ENCODE assay signal across 15 cellular contexts in the genomic region with DNA sequence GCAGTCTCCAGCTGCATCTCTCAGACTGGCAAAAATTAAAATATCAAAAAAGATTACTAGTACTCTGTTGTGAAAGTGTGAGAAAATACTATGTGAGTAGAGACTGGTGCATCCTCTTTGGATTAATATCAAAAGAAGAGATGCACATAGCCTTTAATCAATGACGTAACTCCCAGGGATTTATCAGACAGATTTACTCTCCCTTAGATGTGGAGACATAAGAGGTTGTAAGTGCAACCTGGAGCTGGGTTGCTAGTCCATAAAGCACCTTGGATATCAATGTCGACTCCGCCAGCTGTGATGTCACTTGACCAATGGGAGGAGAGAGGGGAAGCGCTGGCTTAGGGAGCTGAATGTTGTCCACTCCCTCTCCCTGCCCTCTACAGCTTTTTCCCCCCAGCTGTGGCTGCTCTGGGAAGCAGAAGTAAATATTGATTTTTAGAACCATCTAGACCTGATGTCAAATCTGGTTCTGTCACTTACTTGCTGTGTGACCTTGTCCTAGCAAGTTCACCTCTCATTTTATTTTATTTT. TPM values are rescaled to one million over a fixed set of nuclear protein-coding genes. Genes with fewer than 3 reads are reported as not detected.
A peak's percentile ranks its signal among the peaks of the same experiment; 100 is the strongest.
DNase-seq lines count a peak whose midpoint lies in the region; ATAC-seq and TF ChIP-seq lines count a peak whose summit lies in the region.
"Had no signal": no experiment of that assay in that cellular context is flagged by ENCODE, and none has a peak within 500 bp of the region (broad histone marks: within the 10 kb centered on the region; RNA-seq: fewer than 3 reads in every experiment).

No MANE protein-coding gene starts in this region.

- H3K4me3 Mint-ChIP-seq in HFFc6 (peak overlapping the region; percentile 31; the same call in 1 of the 2 replicates), mesothelial cell of epicardium (no peak overlapping the region)
- peak overlapping the region; percentile 9 for H3K4me3 Mint-ChIP-seq in activated CD4-positive, alpha-beta memory T cell treated with anti-CD3 and anti-CD28 coated beads for 36 hours

- H3K9me3 Mint-ChIP-seq in HFFc6 (no peaks in the 10 kb centered on the region), mesothelial cell of epicardium (no peaks in the 10 kb centered on the region)
- H3K9me3 Mint-ChIP-seq in activated CD4-positive, alpha-beta memory T cell treated with anti-CD3 and anti-CD28 coated beads for 36 hours, result no peaks in the 10 kb centered on the region

- H3K27ac Mint-ChIP-seq in HFFc6 (no peak overlapping the region), mesothelial cell of epicardium (peak overlapping the region; percentile 50)
- H3K27ac Mint-ChIP-seq in activated CD4-positive, alpha-beta memory T cell treated with anti-CD3 and anti-CD28 coated beads for 36 hours, result peak overlapping the region; percentile 46

- TF ChIP-seq CTCF in HFFc6 (IDR thresholded peaks at IDR 0.05) (no peak), mesothelial cell of epicardium (IDR thresholded peaks at IDR 0.05; ENCODE audit: unreplicated experiment) (no peak)

- intact Hi-C loops in activated CD4-positive, alpha-beta memory T cell treated with anti-CD3 and anti-CD28 coated beads for 36 hours (cut with micrococcal nuclease), result loop anchor here (1.0 to 5.0 kb wide), 4 partner anchors 35 to 142 kb away; partner anchors contain the start of genes SPTY2D1 and TSG101

- H3K36me3 Mint-ChIP-seq in HFFc6 (ENCODE audit: low read depth) (no peaks in the 10 kb centered on the region), mesothelial cell of epicardium (no peaks in the 10 kb centered on the region)
- no peaks in the 10 kb centered on the region for H3K36me3 Mint-ChIP-seq in activated CD4-positive, alpha-beta memory T cell treated with anti-CD3 and anti-CD28 coated beads for 36 hours

- DNase-seq in NCI-H524 (lab: John Stamatoyannopoulos, UW) (peak; percentile 2 to 36), NCI-H524 treated with DMSO at 0.1 percent for 48 hours (lab: John Stamatoyannopoulos, UW) (no peak), HFFc6 (no peak), mesothelial cell of epicardium (ENCODE audit: low spot score in 2 of 2, unreplicated experiment in 2 of 2) (no peak), NCI-H187 (lab: John Stamatoyannopoulos, UW) (no peak)
- DNase-seq in activated CD4-positive, alpha-beta memory T cell treated with anti-CD3 and anti-CD28 coated beads for 36 hours, result no peak
- no peak for DNase-seq in effector CD4-positive, alpha-beta T cell
- DNase-seq: gastrocnemius medialis, midbrain, NCI-H1436 had no signal

- no peak for ATAC-seq in GM21381 (IDR thresholded peaks at IDR 0.05; ENCODE audit: unreplicated experiment)
- ATAC-seq: gastrocnemius medialis had no signal

- POLR2A ChIA-PET in activated CD4-positive, alpha-beta memory T cell treated with anti-CD3 and anti-CD28 coated beads for 36 hours (lab: Charles Lee), result interaction anchor here (0.7 to 2.2 kb wide), 2 partner anchors 29 to 36 kb away, joined by 3 to 6 read pairs; partner anchors contain the start of gene SPTY2D1

- H3K27me3 Mint-ChIP-seq in HFFc6 (ENCODE audit: insufficient read depth), result peaks cover 8% of the 10 kb centered on the region
- no peaks in the 10 kb centered on the region for H3K27me3 Mint-ChIP-seq in activated CD4-positive, alpha-beta memory T cell treated with anti-CD3 and anti-CD28 coated beads for 36 hours
- peaks cover 7% of the 10 kb centered on the region for H3K27me3 Mint-ChIP-seq in mesothelial cell of epicardium (ENCODE audit: low read depth)

- CTCF ChIA-PET in activated CD4-positive, alpha-beta memory T cell treated with anti-CD3 and anti-CD28 coated beads for 36 hours (lab: Charles Lee), result interaction anchor here (0.6 to 1.2 kb wide), 2 partner anchors 52 to 136 kb away, joined by 3 to 6 read pairs; no protein-coding TSS in a partner anchor

- H3K4me1 Mint-ChIP-seq in HFFc6 (ENCODE audit: low read depth) (peaks cover 17% of the 10 kb centered on the region), mesothelial cell of epicardium (peaks cover 14% of the 10 kb centered on the region)
- H3K4me1 Mint-ChIP-seq in activated CD4-positive, alpha-beta memory T cell treated with anti-CD3 and anti-CD28 coated beads for 36 hours (ENCODE audit: low read depth), result peaks cover 54% of the 10 kb centered on the region

RNA-seq across cellular contexts. Expression of gene TMEM86A, which starts 28.9 kb away (rescaled TPM):
- under 1 TPM; 0.23 to 0.61 (median 0.41) TPM for total RNA-seq in HFFc6 (2021; fragmentation: NEBNext Ultra II Directional; extraction: Animal tissue kit (Norgen Biotek cat#: 25700))
- under 1 TPM; 0.50 to 0.65 TPM for total RNA-seq in activated CD4-positive, alpha-beta memory T cell treated with anti-CD3 and anti-CD28 coated beads for 36 hours
- total RNA-seq in mesothelial cell of epicardium, result 6.6 to 7.9 TPM (median 7.4 TPM) in 3 replicates

RNA-seq across cellular contexts. Expression of gene SPTY2D1, which starts 35.6 kb away (rescaled TPM):
- 10 to 100 TPM; 25.9 to 29.8 (median 28.1) TPM for total RNA-seq in HFFc6 (2021; fragmentation: NEBNext Ultra II Directional; extraction: Animal tissue kit (Norgen Biotek cat#: 25700))
- total RNA-seq in activated CD4-positive, alpha-beta memory T cell treated with anti-CD3 and anti-CD28 coated beads for 36 hours, result 10 to 100 TPM; 18.7 to 23.4 TPM
- total RNA-seq in mesothelial cell of epicardium, result 22.3 to 26.9 TPM (median 23.0 TPM) in 3 replicates

RNA-seq across cellular contexts. Expression of gene IGSF22, which starts 56.3 kb away (rescaled TPM):
- total RNA-seq in HFFc6 (2021; fragmentation: NEBNext Ultra II Directional; extraction: Animal tissue kit (Norgen Biotek cat#: 25700)), result not detected
- under 1 TPM; 0.85 to 1.00 TPM for total RNA-seq in activated CD4-positive, alpha-beta memory T cell treated with anti-CD3 and anti-CD28 coated beads for 36 hours
- 0.24 to 0.47 TPM (median 0.45 TPM) in 3 replicates for total RNA-seq in mesothelial cell of epicardium
- total RNA-seq: A673, gastrocnemius medialis, GM23248, osteocyte, subcutaneous adipose tissue had no signal

Comparison
In these comparisons a context has a peak if more than half of its experiments do, and no peak if none do; other contexts are left out.
1. DNase-seq: peak in NCI-H524 (2 of 2); none in NCI-H524 treated with DMSO at 0.1 percent for 48 hours (single experiment), HFFc6 (single experiment), activated CD4-positive, alpha-beta memory T cell treated with anti-CD3 and anti-CD28 coated beads for 36 hours (single experiment), mesothelial cell of epicardium (0 of 2), NCI-H187 (0 of 2) and effector CD4-positive, alpha-beta T cell (single experiment).